In genomic region chr1:89908993-89909436, GRCh38 we compare ENCODE assay signal across 10 cellular contexts.
DNase-seq lines count a peak whose midpoint lies in the region; ATAC-seq and TF ChIP-seq lines count a peak whose summit lies in the region.
"Had no signal": no experiment of that assay in that cellular context is flagged by ENCODE, and none has a peak within 500 bp of the region (broad histone marks: within the 10 kb centered on the region; RNA-seq: fewer than 3 reads in every experiment).

No MANE protein-coding gene starts in this region.

- intact Hi-C loops in PC-3 (cut with micrococcal nuclease): loop anchor here (5.0 kb wide), 3 partner anchors 43 to 67 kb away; no protein-coding TSS in a partner anchor
- intact Hi-C loops in gastrocnemius medialis (cut with DNase I; ENCODE audit: low total_unique reads): loop anchor here (2.0 kb wide), 1 partner anchor 36 kb away; no protein-coding TSS in a partner anchor

- no peak overlapping the region for H3K9ac ChIP-seq in PC-3 (ENCODE audit: low read length)

- H3K4me2 ChIP-seq in PC-3 (ENCODE audit: low read length): peak overlapping the region; percentile 42

- TF ChIP-seq CTCF in GM20000 (IDR thresholded peaks at IDR 0.05; ENCODE audit: extremely low read depth, missing control alignments) (no peak), PC-3 (conservative IDR thresholded peaks at IDR 0.05; ENCODE audit: low read depth, low read length) (no peak), gastrocnemius medialis (IDR thresholded peaks at IDR 0.05 in 4 of 5, conservative IDR thresholded peaks at IDR 0.05 in 1 of 5) (no peak)

- no peaks in the 10 kb centered on the region for H3K27me3 ChIP-seq in PC-3 (ENCODE audit: low read length)
- no peaks in the 10 kb centered on the region for H3K27me3 ChIP-seq in gastrocnemius medialis
- H3K27me3 ChIP-seq: ascending aorta had no signal

- peaks cover 52% of the 10 kb centered on the region for H3K4me1 ChIP-seq in PC-3 (ENCODE audit: insufficient read depth, low read length)
- peaks cover 64 to 76% of the 10 kb centered on the region in 2 donors for H3K4me1 ChIP-seq in gastrocnemius medialis

- peak; percentile 34 for DNase-seq in GM20000 (ENCODE audit: low spot score)
- peak; percentile 63 for DNase-seq in PC-3
- DNase-seq in epithelial cell of prostate (ENCODE audit: low read depth, low spot score): no peak
- DNase-seq in gastrocnemius medialis: peak in 1 of 2 donors; percentile 12
- DNase-seq in NCI-H524 (lab: John Stamatoyannopoulos, UW): no peak
- DNase-seq in Ammon's horn (ENCODE audit: low spot score): no peak
- DNase-seq: NCI-H526, occipital lobe had no signal

- H3K27ac ChIP-seq in PC-3 (ENCODE audit: low read length): peak overlapping the region; percentile 89
- H3K27ac ChIP-seq in epithelial cell of prostate: peak overlapping the region; percentile 58
- H3K27ac ChIP-seq in gastrocnemius medialis: peak overlapping the region; percentile 69 to 83 (median 78)
- H3K27ac ChIP-seq: ascending aorta had no signal

- no peak for TF ChIP-seq POLR2A in gastrocnemius medialis (IDR thresholded peaks at IDR 0.05)

- H3K36me3 ChIP-seq in PC-3 (ENCODE audit: low read depth, low read length) (no peaks in the 10 kb centered on the region), gastrocnemius medialis (no peaks in the 10 kb centered on the region)
- H3K36me3 ChIP-seq: ascending aorta had no signal

- POLR2A ChIA-PET in PC-3 (lab: Charles Lee; ENCODE audit: unreplicated experiment): no interaction called here

- no TSS peak for BruUV-seq in PC-3 (replicated peaks; lab: Mats Ljungman, UMichigan)

- H3F3A ChIP-seq in PC-3 (ENCODE audit: low read length, unreplicated experiment): peaks cover 5% of the 10 kb centered on the region

- peaks cover 20% of the 10 kb centered on the region for H3K79me2 ChIP-seq in PC-3 (ENCODE audit: low read length)

- no peak for ATAC-seq in PC-3
- ATAC-seq in gastrocnemius medialis: peak; percentile 90 to 91
- ATAC-seq in GM21390 (IDR thresholded peaks at IDR 0.05; ENCODE audit: unreplicated experiment): no peak

- CTCF ChIA-PET in PC-3 (lab: Charles Lee): interaction anchor here (0.6 kb wide), 1 partner anchor 44 kb away, joined by 4 read pairs; no protein-coding TSS in a partner anchor

- no peak overlapping the region for H2AFZ ChIP-seq in PC-3 (ENCODE audit: low read length)

- H4K20me1 ChIP-seq in PC-3 (ENCODE audit: low read length): no peaks in the 10 kb centered on the region

- in situ Hi-C loops in gastrocnemius medialis (cut with MboI; ENCODE audit: low sequenced_read_pairs in 4 of 4): no loop called here

- H3K9me2 ChIP-seq in PC-3 (replicated peaks; ENCODE audit: low read length): no peaks in the 10 kb centered on the region

- no peaks in the 10 kb centered on the region for H3K9me3 ChIP-seq in PC-3 (ENCODE audit: low read length)
- no peaks in the 10 kb centered on the region for H3K9me3 ChIP-seq in gastrocnemius medialis
- H3K9me3 ChIP-seq: ascending aorta had no signal

- H3K4me3 ChIP-seq in PC-3 (ENCODE audit: low read length) (no peak overlapping the region), gastrocnemius medialis (peak overlapping the region in 1 of 4 donors; percentile 16)
- H3K4me3 ChIP-seq: ascending aorta had no signal

Comparison
In these comparisons a context has a peak if more than half of its experiments do, and no peak if none do; other contexts are left out.
1. DNase-seq: peak in GM20000 (single experiment) and PC-3 (single experiment); none in epithelial cell of prostate (single experiment), NCI-H524 (0 of 2) and Ammon's horn (single experiment).
2. ATAC-seq: peak in gastrocnemius medialis (2 of 2); none in PC-3 (single experiment) and GM21390 (single experiment).
3. Peak in every context shown above with its lines, with median percentiles within 50 percentile points of each other: H3K27ac ChIP-seq.